11 cellular contexts compared by ENCODE assay signal in the genomic region with DNA sequence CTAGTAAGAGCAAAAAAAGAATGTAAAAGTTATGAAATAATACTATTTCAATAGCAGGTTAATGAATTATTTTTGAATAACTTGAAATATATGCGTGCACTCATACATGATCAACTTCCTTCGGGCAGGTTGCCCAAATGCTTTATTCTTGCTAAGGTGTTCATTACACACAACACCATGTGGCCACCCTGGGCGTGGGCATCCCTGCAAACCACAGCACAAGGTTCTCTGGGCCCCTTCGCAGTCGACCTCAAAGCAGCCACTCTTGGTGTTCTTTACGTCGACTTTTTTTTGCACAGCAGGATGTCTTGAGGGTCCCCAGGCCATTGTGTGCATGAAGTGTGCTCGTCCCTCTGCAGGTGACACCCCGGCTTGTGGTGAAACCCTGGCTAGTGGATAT.
DNase-seq lines count a peak whose midpoint lies in the region; ATAC-seq and TF ChIP-seq lines count a peak whose summit lies in the region.
"Had no signal": no experiment of that assay in that cellular context is flagged by ENCODE, and none has a peak within 500 bp of the region (broad histone marks: within the 10 kb centered on the region; RNA-seq: fewer than 3 reads in every experiment).

No MANE protein-coding gene starts in this region.

- H3K9me3 ChIP-seq in RWPE2 (ENCODE audit: severe bottlenecking) (no peaks in the 10 kb centered on the region), hepatocyte (ENCODE audit: low read depth) (no peaks in the 10 kb centered on the region)
- no peaks in the 10 kb centered on the region for H3K9me3 ChIP-seq in effector memory CD4-positive, alpha-beta T cell (ENCODE audit: control insufficient read depth, low read length)
- H3K9me3 ChIP-seq: Peyer's patch had no signal

- H2AFZ ChIP-seq in hepatocyte, result no peak overlapping the region

- DNase-seq in CD14-positive monocyte (ENCODE audit: low spot score) (no peak), RWPE2 (ENCODE audit: low spot score) (no peak), hepatocyte (ENCODE audit: low spot score) (no peak), retina (peak; percentile 0), NAMALWA (ENCODE audit: low spot score) (no peak)
- no peak for DNase-seq in effector memory CD4-positive, alpha-beta T cell
- DNase-seq: Kasumi-1 had no signal

- H3K36me3 Mint-ChIP-seq in CD14-positive monocyte, result peaks cover 3 to 9% of the 10 kb centered on the region in 2 donors

- peaks cover 0 to 4% (median 0%) of the 10 kb centered on the region in 3 donors for H3K27me3 Mint-ChIP-seq in CD14-positive monocyte (ENCODE audit: low read depth in 3 of 3)

- no peak overlapping the region for H3K4me2 ChIP-seq in hepatocyte

- H3K27me3 ChIP-seq in RWPE2 (ENCODE audit: insufficient read depth, poor library complexity, severe bottlenecking), result no peaks in the 10 kb centered on the region
- no peaks in the 10 kb centered on the region for H3K27me3 ChIP-seq in hepatocyte
- H3K27me3 ChIP-seq in effector memory CD4-positive, alpha-beta T cell (replicated peaks; ENCODE audit: control insufficient read depth, insufficient read depth, low read length, poor library complexity, severe bottlenecking), result no peaks in the 10 kb centered on the region
- H3K27me3 ChIP-seq: BLaER1, Peyer's patch had no signal

- no peaks in the 10 kb centered on the region for H3K36me3 ChIP-seq in RWPE2 (ENCODE audit: low read depth)
- no peaks in the 10 kb centered on the region for H3K36me3 ChIP-seq in hepatocyte (replicated peaks; ENCODE audit: insufficient read depth, low read depth)
- H3K36me3 ChIP-seq in effector memory CD4-positive, alpha-beta T cell (ENCODE audit: control insufficient read depth, insufficient read depth, low read length), result no peaks in the 10 kb centered on the region
- H3K36me3 ChIP-seq: BLaER1, Peyer's patch had no signal

- 95% methylated on average over 9 of the region's 9 CpGs for WGBS in hepatocyte (ENCODE audit: low lambda C conversion rate, missing lambda C conversion rate)

- H3K79me2 ChIP-seq in hepatocyte, result no peaks in the 10 kb centered on the region

- H3K27ac Mint-ChIP-seq in CD14-positive monocyte, result peak overlapping the region; percentile 84 to 96 (median 92)

- H3K27ac ChIP-seq in RWPE2 (ENCODE audit: poor library complexity, severe bottlenecking), result peak overlapping the region; percentile 34
- peak overlapping the region; percentile 72 for H3K27ac ChIP-seq in hepatocyte
- no peak overlapping the region for H3K27ac ChIP-seq in effector memory CD4-positive, alpha-beta T cell (ENCODE audit: insufficient read depth, low read length, poor library complexity, severe bottlenecking)

- H3K4me3 ChIP-seq in RWPE2 (ENCODE audit: severe bottlenecking) (no peak overlapping the region), hepatocyte (no peak overlapping the region)
- no peak overlapping the region for H3K4me3 ChIP-seq in effector memory CD4-positive, alpha-beta T cell (ENCODE audit: insufficient read depth, low read depth, low read length, poor library complexity, severe bottlenecking)

- H3K4me1 Mint-ChIP-seq in CD14-positive monocyte, result peaks cover 63% of the 10 kb centered on the region

- H3K9me3 Mint-ChIP-seq in CD14-positive monocyte, result peaks cover 0 to 2% (median 0%) of the 10 kb centered on the region in 7 donors

- H3K4me3 Mint-ChIP-seq in CD14-positive monocyte, result peak overlapping the region in 1 of 2 donors; percentile 73

- H3K4me1 ChIP-seq in RWPE2 (ENCODE audit: insufficient read depth, poor library complexity, severe bottlenecking) (peaks cover 29% of the 10 kb centered on the region), hepatocyte (ENCODE audit: insufficient read depth) (peaks cover 19% of the 10 kb centered on the region)
- peaks cover 17% of the 10 kb centered on the region for H3K4me1 ChIP-seq in effector memory CD4-positive, alpha-beta T cell (ENCODE audit: control insufficient read depth, insufficient read depth, low read length, poor library complexity, severe bottlenecking)

- no peaks in the 10 kb centered on the region for H4K20me1 ChIP-seq in hepatocyte (ENCODE audit: insufficient read depth, poor library complexity, severe bottlenecking)
- H4K20me1 ChIP-seq: BLaER1 had no signal

- TF ChIP-seq CTCF in CD14-positive monocyte (IDR thresholded peaks at IDR 0.05) (no peak), RWPE2 (IDR thresholded peaks at IDR 0.05; ENCODE audit: poor library complexity, severe bottlenecking) (no peak), hepatocyte (IDR thresholded peaks at IDR 0.05; ENCODE audit: poor library complexity) (no peak)

- intact Hi-C loops in CD14-positive monocyte (cut with micrococcal nuclease), result loop anchor here in 1 of 2 donors (5.0 kb wide), 1 partner anchor 161 kb away; no protein-coding TSS in a partner anchor

- ATAC-seq in RWPE2 (ENCODE audit: low read depth) (no peak), HG03139 (IDR thresholded peaks at IDR 0.05; ENCODE audit: unreplicated experiment) (no peak), HG03175 (IDR thresholded peaks at IDR 0.05; ENCODE audit: unreplicated experiment) (no peak)

- no peaks in the 10 kb centered on the region for H3K9me2 ChIP-seq in hepatocyte (replicated peaks; ENCODE audit: insufficient read depth)
